Comparison of ENCODE assay signal across 8 cellular contexts in genomic region chr3:141336672-141337522, GRCh38. TPM values are rescaled to one million over a fixed set of nuclear protein-coding genes. Genes with fewer than 3 reads are reported as not detected.
DNase-seq lines count a peak whose midpoint lies in the region; ATAC-seq and TF ChIP-seq lines count a peak whose summit lies in the region.

No MANE protein-coding gene starts in this region.

- H3K9me3 ChIP-seq in mucosa of descending colon = no peaks in the 10 kb centered on the region

- peaks cover 11% of the 10 kb centered on the region for H3K4me1 ChIP-seq in mucosa of descending colon (ENCODE audit: low read depth)

- intact Hi-C loops in mucosa of descending colon (cut with DNase I, micrococcal nuclease) = no loop called here

- TF ChIP-seq CTCF in mucosa of descending colon (IDR thresholded peaks at IDR 0.05) = no peak

- no peak overlapping the region for H3K4me3 ChIP-seq in mucosa of descending colon

- DNase-seq in COLO829 (ENCODE audit: low spot score) = peak; percentile 53
- peak; percentile 17 for DNase-seq in amniotic stem cell (lab: John Stamatoyannopoulos, UW)
- peak; percentile 11 for DNase-seq in pons (ENCODE audit: low spot score)
- no peak for DNase-seq in NCI-H1105 treated with DMSO at 0.1 percent for 48 hours (lab: John Stamatoyannopoulos, UW)
- DNase-seq in mucosa of descending colon = no peak
- no peak for DNase-seq in activated effector memory CD4-positive, alpha-beta T cell treated with anti-CD3 and anti-CD28 coated beads, Interleukin-2, amount 50 U/mL, for 16 hours

- ATAC-seq in GM21381 (IDR thresholded peaks at IDR 0.05; ENCODE audit: unreplicated experiment) (peak; percentile 85), HG03521 (IDR thresholded peaks at IDR 0.05; ENCODE audit: unreplicated experiment) (peak; percentile 87), mucosa of descending colon (no peak)

- no peaks in the 10 kb centered on the region for H3K36me3 ChIP-seq in mucosa of descending colon (ENCODE audit: low read depth)

RNA-seq across cellular contexts. Expression of gene ZBTB38, which starts 31.4 kb away (rescaled TPM):
- 100 to 1,000 TPM in 2 of 3 donors, 10 to 100 TPM in 1; 96.0 to 153 (median 144) TPM for total RNA-seq in mucosa of descending colon

Comparison
In these comparisons a context has a peak if more than half of its experiments do, and no peak if none do; other contexts are left out.
1. DNase-seq: peak in COLO829 (single experiment), amniotic stem cell (single experiment) and pons (single experiment); none in NCI-H1105 treated with DMSO at 0.1 percent for 48 hours (single experiment), mucosa of descending colon (0 of 3) and activated effector memory CD4-positive, alpha-beta T cell treated with anti-CD3 and anti-CD28 coated beads, Interleukin-2, amount 50 U/mL, for 16 hours (single experiment).